Comparison of ENCODE assay signal across 20 cellular contexts in genomic region chr16:76668207-76668725, GRCh38.
DNase-seq lines count a peak whose midpoint lies in the region; ATAC-seq and TF ChIP-seq lines count a peak whose summit lies in the region.
"Had no signal": no experiment of that assay in that cellular context is flagged by ENCODE, and none has a peak within 500 bp of the region (broad histone marks: within the 10 kb centered on the region; RNA-seq: fewer than 3 reads in every experiment).

No MANE protein-coding gene starts in this region.

- H3F3A ChIP-seq in Loucy (ENCODE audit: low read depth) (no peaks in the 10 kb centered on the region), neural progenitor cell (ENCODE audit: low read depth) (no peaks in the 10 kb centered on the region)

- H3K4me2 ChIP-seq in Loucy (ENCODE audit: low read depth, low read length, poor library complexity, severe bottlenecking) (no peak overlapping the region), neural progenitor cell (no peak overlapping the region)
- H3K4me2 ChIP-seq: A549 had no signal

- no peaks in the 10 kb centered on the region for H3K9me3 Mint-ChIP-seq in neural progenitor cell
- H3K9me3 Mint-ChIP-seq: dendritic cell treated with granulocyte-macrophage colony-stimulating factor and Interleukin-4, amounts not matched to agents 40 ng/mL and 50 ng/mL, for 4 days; stimulated activated memory B cell treated with anti-CD40 and anti-IgM and Interleukin-4, amounts not matched to agents 10 μg/mL and 1 μg/mL and 100 μg/mL, for 72 hours had no signal

- H3K4me3 ChIP-seq in Loucy (ENCODE audit: low read length, poor library complexity, severe bottlenecking) (no peak overlapping the region), WERI-Rb-1 (ENCODE audit: low read depth, low read length) (no peak overlapping the region), neural progenitor cell (no peak overlapping the region)
- H3K4me3 ChIP-seq: A549, esophagus squamous epithelium, heart left ventricle, pancreas, tibial artery had no signal

- H3K27ac ChIP-seq in WERI-Rb-1 (no peak overlapping the region), neural progenitor cell (no peak overlapping the region)
- H3K27ac ChIP-seq: A549, esophagus squamous epithelium, heart left ventricle, pancreas, tibial artery had no signal

- H4K20me1 ChIP-seq in Loucy (ENCODE audit: insufficient read depth, low read length, poor library complexity, severe bottlenecking) (no peaks in the 10 kb centered on the region), neural progenitor cell (ENCODE audit: low read depth) (no peaks in the 10 kb centered on the region)

- H3K36me3 ChIP-seq in Loucy (ENCODE audit: insufficient read depth, low read length) (no peaks in the 10 kb centered on the region), WERI-Rb-1 (no peaks in the 10 kb centered on the region), neural progenitor cell (no peaks in the 10 kb centered on the region)
- H3K36me3 ChIP-seq: esophagus squamous epithelium, heart left ventricle, pancreas, tibial artery had no signal

- H3K9me2 ChIP-seq in Loucy (replicated peaks; ENCODE audit: low read depth, low read length) = no peaks in the 10 kb centered on the region

- H3K4me1 Mint-ChIP-seq in neural progenitor cell = no peaks in the 10 kb centered on the region
- H3K4me1 Mint-ChIP-seq: CD4-positive, alpha-beta memory T cell; IgD-negative memory B cell; stimulated activated memory B cell treated with anti-CD40 and anti-IgM and Interleukin-4, amounts not matched to agents 10 μg/mL and 1 μg/mL and 100 μg/mL, for 72 hours had no signal

- no peak overlapping the region for H3K9ac ChIP-seq in Loucy (ENCODE audit: low read depth, low read length, poor library complexity, severe bottlenecking)
- H3K9ac ChIP-seq in neural progenitor cell = no peak overlapping the region

- no peaks in the 10 kb centered on the region for H3K27me3 ChIP-seq in Loucy (ENCODE audit: insufficient read depth, low read length, poor library complexity, severe bottlenecking)
- H3K27me3 ChIP-seq in WERI-Rb-1 (ENCODE audit: insufficient read depth, low read depth, severe bottlenecking) = no peaks in the 10 kb centered on the region
- peaks cover 4% of the 10 kb centered on the region for H3K27me3 ChIP-seq in neural progenitor cell
- H3K27me3 ChIP-seq: esophagus squamous epithelium, heart left ventricle, pancreas, tibial artery had no signal

- H3K9me3 ChIP-seq in Loucy (ENCODE audit: insufficient read depth, low read depth, low read length) (no peaks in the 10 kb centered on the region), WERI-Rb-1 (ENCODE audit: severe bottlenecking) (no peaks in the 10 kb centered on the region), neural progenitor cell (ENCODE audit: low read depth) (no peaks in the 10 kb centered on the region)
- H3K9me3 ChIP-seq: A549, esophagus squamous epithelium, heart left ventricle, pancreas, tibial artery had no signal

- no peak for ATAC-seq in GM19324 (IDR thresholded peaks at IDR 0.05; ENCODE audit: low FRiP score, unreplicated experiment)
- ATAC-seq: A549; heart left ventricle; pancreas; stimulated activated memory B cell treated with anti-CD40 and anti-IgM and Interleukin-4, amounts not matched to agents 10 μg/mL and 1 μg/mL and 100 μg/mL, for 72 hours had no signal

- H2AFZ ChIP-seq in Loucy (ENCODE audit: low read length) (no peak overlapping the region), neural progenitor cell (replicated peaks) (no peak overlapping the region)

- TF ChIP-seq CTCF in Loucy (conservative IDR thresholded peaks at IDR 0.05; ENCODE audit: low read length) = 0 out of 2 replicates have a peak, but pooled peaks have one; percentile 24
- peak; percentile 43 for TF ChIP-seq CTCF in WERI-Rb-1 (IDR thresholded peaks at IDR 0.05; ENCODE audit: low read depth, low read length)
- TF ChIP-seq CTCF in neural progenitor cell (IDR thresholded peaks at IDR 0.05) = peak; percentile 58

- H3K36me3 Mint-ChIP-seq in neural progenitor cell = no peaks in the 10 kb centered on the region
- H3K36me3 Mint-ChIP-seq: CD4-positive, alpha-beta memory T cell; IgD-negative memory B cell; stimulated activated memory B cell treated with anti-CD40 and anti-IgM and Interleukin-4, amounts not matched to agents 10 μg/mL and 1 μg/mL and 100 μg/mL, for 72 hours had no signal

- H3K4me3 Mint-ChIP-seq in neural progenitor cell = no peak overlapping the region
- H3K4me3 Mint-ChIP-seq: CD4-positive, alpha-beta memory T cell; dendritic cell treated with granulocyte-macrophage colony-stimulating factor and Interleukin-4, amounts not matched to agents 40 ng/mL and 50 ng/mL, for 4 days; IgD-negative memory B cell; stimulated activated memory B cell treated with anti-CD40 and anti-IgM and Interleukin-4, amounts not matched to agents 10 μg/mL and 1 μg/mL and 100 μg/mL, for 72 hours had no signal

- no peaks in the 10 kb centered on the region for H3K4me1 ChIP-seq in Loucy (ENCODE audit: insufficient read depth, low read length, poor library complexity, severe bottlenecking)
- H3K4me1 ChIP-seq in neural progenitor cell = no peaks in the 10 kb centered on the region
- H3K4me1 ChIP-seq: A549, esophagus squamous epithelium, heart left ventricle, pancreas, tibial artery had no signal

- DNase-seq in NCI-H748 (lab: John Stamatoyannopoulos, UW; ENCODE audit: unreplicated experiment) = peak; percentile 59
- no peak for DNase-seq in NCI-H748 treated with DMSO at 0.1 percent for 48 hours (lab: John Stamatoyannopoulos, UW)
- DNase-seq in WERI-Rb-1 = peak; percentile 47
- peak; percentile 61 for DNase-seq in neural progenitor cell (ENCODE audit: low spot score)
- no peak for DNase-seq in GDM1 (lab: John Stamatoyannopoulos, UW)
- DNase-seq in epidermal melanocyte (ENCODE audit: insufficient read length, low spot score) = no peak
- DNase-seq: activated CD4-positive, alpha-beta T cell treated with anti-CD3 and anti-CD28 coated beads for 4 hours; activated naive CD4-positive, alpha-beta T cell treated with anti-CD3 and anti-CD28 coated beads, Interleukin-2, amount 50 U/mL, for 16 hours; CD4-positive, alpha-beta memory T cell; esophagus squamous epithelium; T-helper 2 cell; tibial artery had no signal

- no peaks in the 10 kb centered on the region for H3K27me3 Mint-ChIP-seq in neural progenitor cell (ENCODE audit: insufficient read depth, low read depth)
- H3K27me3 Mint-ChIP-seq: CD4-positive, alpha-beta memory T cell; dendritic cell treated with granulocyte-macrophage colony-stimulating factor and Interleukin-4, amounts not matched to agents 40 ng/mL and 50 ng/mL, for 4 days; stimulated activated memory B cell treated with anti-CD40 and anti-IgM and Interleukin-4, amounts not matched to agents 10 μg/mL and 1 μg/mL and 100 μg/mL, for 72 hours had no signal

- no peaks in the 10 kb centered on the region for H3K79me2 ChIP-seq in Loucy (ENCODE audit: insufficient read depth, low read length)
- no peaks in the 10 kb centered on the region for H3K79me2 ChIP-seq in neural progenitor cell (ENCODE audit: low read depth)

- no peak overlapping the region for H3K27ac Mint-ChIP-seq in neural progenitor cell
- H3K27ac Mint-ChIP-seq: CD4-positive, alpha-beta memory T cell; dendritic cell treated with granulocyte-macrophage colony-stimulating factor and Interleukin-4, amounts not matched to agents 40 ng/mL and 50 ng/mL, for 4 days; IgD-negative memory B cell; stimulated activated memory B cell treated with anti-CD40 and anti-IgM and Interleukin-4, amounts not matched to agents 10 μg/mL and 1 μg/mL and 100 μg/mL, for 72 hours had no signal

Comparison
In these comparisons a context has a peak if more than half of its experiments do, and no peak if none do; other contexts are left out.
1. DNase-seq: peak in NCI-H748 (single experiment), WERI-Rb-1 (single experiment) and neural progenitor cell (single experiment); none in NCI-H748 treated with DMSO at 0.1 percent for 48 hours (single experiment), GDM1 (single experiment) and epidermal melanocyte (single experiment).
2. Peak in every context shown above with its lines, with median percentiles within 50 percentile points of each other: CTCF ChIP-seq.